Comparison of ENCODE assay signal across 23 cellular contexts in genomic region chr9:129904734-129905133, GRCh38.
DNase-seq lines count a peak whose midpoint lies in the region; ATAC-seq, FAIRE-seq and TF ChIP-seq lines count a peak whose summit lies in the region.
"Had no signal": no experiment of that assay in that cellular context is flagged by ENCODE, and none has a peak within 500 bp of the region (broad histone marks: within the 10 kb centered on the region; RNA-seq: fewer than 3 reads in every experiment).

No MANE protein-coding gene starts in this region.

- H3K9me3 ChIP-seq in CD4-positive, alpha-beta memory T cell (ENCODE audit: control insufficient read depth in 1 of 2, low read length in 2 of 2): no peaks in the 10 kb centered on the region
- H3K9me3 ChIP-seq: gastroesophageal sphincter, uterus had no signal

- H3K4me3 Mint-ChIP-seq in T-helper 1 cell treated with Interleukin-12 subunit alpha and Interleukin-12 subunit beta and Interleukin-4 antibody, amounts not matched to agents 30 μg/mL and 1 μg/mL, for 36 hours: no peak overlapping the region
- peak overlapping the region in 1 of 8 donors; percentile 63 for H3K4me3 Mint-ChIP-seq in CD4-positive, alpha-beta memory T cell
- H3K4me3 Mint-ChIP-seq in activated B cell treated with CpG ODN at 0.5 μM for 24 hours (no peak overlapping the region), endothelial cell (ENCODE audit: unreplicated experiment) (peak overlapping the region; percentile 42)
- H3K4me3 Mint-ChIP-seq: HFFc6 had no signal

- H3K27ac ChIP-seq in CD4-positive, alpha-beta memory T cell (ENCODE audit: low read depth, low read length): no peak overlapping the region
- H3K27ac ChIP-seq: cardiac muscle cell, gastroesophageal sphincter, HL-60, uterus had no signal

- no peak overlapping the region for H3K4me3 ChIP-seq in CD4-positive, alpha-beta memory T cell (ENCODE audit: low read length in 2 of 2)
- H3K4me3 ChIP-seq: cardiac muscle cell, dorsolateral prefrontal cortex, gastroesophageal sphincter, uterus had no signal

- H3K27me3 ChIP-seq in CD4-positive, alpha-beta memory T cell (ENCODE audit: insufficient read depth, low read length): no peaks in the 10 kb centered on the region
- H3K27me3 ChIP-seq: cardiac muscle cell, dorsolateral prefrontal cortex, gastroesophageal sphincter, uterus had no signal

- intact Hi-C loops in CD4-positive, alpha-beta memory T cell (cut with micrococcal nuclease): no loop called here
- intact Hi-C loops in activated B cell treated with CpG ODN at 0.5 μM for 24 hours (cut with micrococcal nuclease): loop anchor here (5.0 kb wide), 1 partner anchor 333 kb away; no protein-coding TSS in a partner anchor

- H3K4me1 ChIP-seq in CD4-positive, alpha-beta memory T cell (ENCODE audit: insufficient read depth, low read length): no peaks in the 10 kb centered on the region
- H3K4me1 ChIP-seq: uterus had no signal

- no peak for TF ChIP-seq POLR2A in H54 (IDR thresholded peaks at IDR 0.05; ENCODE audit: low read depth, low read length)

- no peak for FAIRE-seq in H54 (lab: Jason Lieb, UNC)
- FAIRE-seq: small intestine had no signal

- peak overlapping the region; percentile 50 for H3K27ac Mint-ChIP-seq in T-helper 1 cell treated with Interleukin-12 subunit alpha and Interleukin-12 subunit beta and Interleukin-4 antibody, amounts not matched to agents 30 μg/mL and 1 μg/mL, for 36 hours
- peak overlapping the region; percentile 33 to 88 (median 81) for H3K27ac Mint-ChIP-seq in CD4-positive, alpha-beta memory T cell
- H3K27ac Mint-ChIP-seq in activated B cell treated with CpG ODN at 0.5 μM for 24 hours: peak overlapping the region; percentile 66
- peak overlapping the region; percentile 18 for H3K27ac Mint-ChIP-seq in endothelial cell (ENCODE audit: unreplicated experiment)
- H3K27ac Mint-ChIP-seq: HFFc6 had no signal

- peaks cover 64% of the 10 kb centered on the region for H3K36me3 ChIP-seq in CD4-positive, alpha-beta memory T cell (ENCODE audit: insufficient read depth, low read length)
- H3K36me3 ChIP-seq: uterus had no signal

- H3K4me1 Mint-ChIP-seq in T-helper 1 cell treated with Interleukin-12 subunit alpha and Interleukin-12 subunit beta and Interleukin-4 antibody, amounts not matched to agents 30 μg/mL and 1 μg/mL, for 36 hours (ENCODE audit: low read depth): peaks cover 14% of the 10 kb centered on the region
- H3K4me1 Mint-ChIP-seq in CD4-positive, alpha-beta memory T cell: peaks cover 14 to 32% (median 17%) of the 10 kb centered on the region in 4 donors
- H3K4me1 Mint-ChIP-seq in activated B cell treated with CpG ODN at 0.5 μM for 24 hours (peaks cover 38% of the 10 kb centered on the region), endothelial cell (ENCODE audit: unreplicated experiment) (peaks cover 27% of the 10 kb centered on the region)

- DNase-seq in T-helper 1 cell (no peak), activated B cell treated with CpG ODN at 0.5 μM for 24 hours (no peak), endothelial cell (ENCODE audit: low spot score) (no peak), NCI-H524 treated with DMSO at 0.1 percent for 48 hours (lab: John Stamatoyannopoulos, UW) (no peak), H54 (ENCODE audit: insufficient read length, low spot score) (no peak)
- DNase-seq in CD4-positive, alpha-beta memory T cell: no peak
- DNase-seq: 8988T; amniotic stem cell; C1 segment of cervical spinal cord; dorsolateral prefrontal cortex; HFFc6; NCI-H1436 treated with DMSO at 0.1 percent for 48 hours; NCI-H774; SHP77; small intestine; stimulated activated CD4-positive, alpha-beta T cell treated with anti-CD3 and anti-CD28 coated beads, Interleukin-2, amount 100 ng/mL, for 48 hours; uterus had no signal

- TF ChIP-seq CTCF in activated B cell treated with CpG ODN at 0.5 μM for 24 hours (IDR thresholded peaks at IDR 0.05) (no peak), endothelial cell (IDR thresholded peaks at IDR 0.05; ENCODE audit: unreplicated experiment) (no peak)

- ATAC-seq in activated B cell treated with CpG ODN at 0.5 μM for 24 hours (ENCODE audit: low read depth): no peak
- ATAC-seq in HG02884 (IDR thresholded peaks at IDR 0.05; ENCODE audit: unreplicated experiment): no peak
- ATAC-seq: esophagus mucosa, gastroesophageal sphincter had no signal

- peaks cover 57% of the 10 kb centered on the region for H3K36me3 Mint-ChIP-seq in T-helper 1 cell treated with Interleukin-12 subunit alpha and Interleukin-12 subunit beta and Interleukin-4 antibody, amounts not matched to agents 30 μg/mL and 1 μg/mL, for 36 hours (ENCODE audit: low read depth)
- H3K36me3 Mint-ChIP-seq in CD4-positive, alpha-beta memory T cell: peaks cover 62 to 79% of the 10 kb centered on the region in 2 donors
- H3K36me3 Mint-ChIP-seq in activated B cell treated with CpG ODN at 0.5 μM for 24 hours (ENCODE audit: low read depth) (peaks cover 85% of the 10 kb centered on the region), endothelial cell (ENCODE audit: low read depth, unreplicated experiment) (peaks cover 62% of the 10 kb centered on the region)

- CTCF ChIA-PET in CD4-positive, alpha-beta memory T cell (lab: Charles Lee; ENCODE audit: partially characterized antibody): interaction anchor here (0.8 to 1.6 kb wide), 4 partner anchors 10 to 19 kb away, joined by 3 to 5 read pairs (median 4); no protein-coding TSS in a partner anchor
- CTCF ChIA-PET in activated B cell treated with CpG ODN at 0.5 μM for 24 hours (lab: Charles Lee): no interaction called here

- POLR2A ChIA-PET in CD4-positive, alpha-beta memory T cell (lab: Charles Lee; ENCODE audit: partially characterized antibody): interaction anchor here (0.7 to 4.4 kb wide), 7 partner anchors 8 to 20 kb away, joined by 3 to 24 read pairs (median 4); no protein-coding TSS in a partner anchor
- POLR2A ChIA-PET in activated B cell treated with CpG ODN at 0.5 μM for 24 hours (lab: Charles Lee): interaction anchor here (1.7 kb wide), 1 partner anchor 16 kb away, joined by 7 read pairs; no protein-coding TSS in a partner anchor

- no peaks in the 10 kb centered on the region for H3K27me3 Mint-ChIP-seq in T-helper 1 cell treated with Interleukin-12 subunit alpha and Interleukin-12 subunit beta and Interleukin-4 antibody, amounts not matched to agents 30 μg/mL and 1 μg/mL, for 36 hours (ENCODE audit: low read depth)
- H3K27me3 Mint-ChIP-seq in CD4-positive, alpha-beta memory T cell: no peaks in the 10 kb centered on the region
- H3K27me3 Mint-ChIP-seq in activated B cell treated with CpG ODN at 0.5 μM for 24 hours: no peaks in the 10 kb centered on the region
- H3K27me3 Mint-ChIP-seq in endothelial cell (ENCODE audit: unreplicated experiment): peaks cover 2% of the 10 kb centered on the region

- H3K9me3 Mint-ChIP-seq in T-helper 1 cell treated with Interleukin-12 subunit alpha and Interleukin-12 subunit beta and Interleukin-4 antibody, amounts not matched to agents 30 μg/mL and 1 μg/mL, for 36 hours: no peaks in the 10 kb centered on the region
- no peaks in the 10 kb centered on the region for H3K9me3 Mint-ChIP-seq in CD4-positive, alpha-beta memory T cell
- H3K9me3 Mint-ChIP-seq in activated B cell treated with CpG ODN at 0.5 μM for 24 hours (no peaks in the 10 kb centered on the region), endothelial cell (ENCODE audit: unreplicated experiment) (no peaks in the 10 kb centered on the region)
- H3K9me3 Mint-ChIP-seq: HFFc6 had no signal

Comparison
In these comparisons a context has a peak if more than half of its experiments do, and no peak if none do; other contexts are left out.
1. H3K27ac Mint-ChIP-seq: peak in every context shown above with its lines; median percentile 81 in CD4-positive, alpha-beta memory T cell; 66 in activated B cell treated with CpG ODN at 0.5 μM for 24 hours; 50 in T-helper 1 cell treated with Interleukin-12 subunit alpha and Interleukin-12 subunit beta and Interleukin-4 antibody, amounts not matched to agents 30 μg/mL and 1 μg/mL, for 36 hours; 18 in endothelial cell.